ENCODE assay signal across 15 cellular contexts in the genomic region with DNA sequence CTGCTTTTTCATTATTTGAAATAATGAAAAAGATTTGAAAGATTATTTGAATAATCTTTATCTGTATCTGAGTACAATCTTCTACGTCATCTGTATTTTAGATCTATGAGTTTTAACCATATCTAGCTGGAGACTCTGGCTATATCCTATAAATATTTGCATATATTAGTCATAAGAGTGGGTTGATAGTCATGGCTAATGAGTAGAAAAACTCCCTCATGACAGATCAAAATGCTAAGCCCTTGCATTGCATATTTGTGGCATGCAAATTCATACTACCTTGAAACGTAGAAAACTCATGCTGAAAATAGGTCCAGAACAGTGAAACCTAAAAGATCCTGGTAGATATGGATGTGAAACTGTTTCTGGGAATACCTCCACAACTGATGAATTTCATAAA.
"Had no signal": no experiment of that assay in that cellular context is flagged by ENCODE, and none has a peak within 500 bp of the region (broad histone marks: within the 10 kb centered on the region; RNA-seq: fewer than 3 reads in every experiment).

No MANE protein-coding gene starts in this region.

- H3K4me1 Mint-ChIP-seq: activated naive CD8-positive, alpha-beta T cell treated with anti-CD3 and anti-CD28 coated beads for 36 hours; naive thymus-derived CD4-positive, alpha-beta T cell; stimulated activated naive B cell treated with anti-CD40 and anti-IgM and Interleukin-4, amounts not matched to agents 10 μg/mL and 1 μg/mL and 100 μg/mL, for 72 hours had no signal

- H3K4me1 ChIP-seq: parathyroid adenoma, tibial artery, vagina had no signal

- H3K27ac Mint-ChIP-seq: activated naive CD8-positive, alpha-beta T cell treated with anti-CD3 and anti-CD28 coated beads for 36 hours; activated T-helper 1 cell treated with anti-CD3 and anti-CD28 coated beads, Interleukin-12 subunit alpha, Interleukin-12 subunit beta, Interleukin-2, Interleukin-4 antibody, amounts not matched to agents 30 ng/mL and 10 ng/mL and 1 ng/mL, durations not matched to agents 14 hours and 24 hours and 36 hours; naive thymus-derived CD4-positive, alpha-beta T cell; stimulated activated naive B cell treated with anti-CD40 and anti-IgM and Interleukin-4, amounts not matched to agents 10 μg/mL and 1 μg/mL and 100 μg/mL, for 72 hours; T-helper 2 cell treated with Interferon-gamma antibody and Interleukin-4, amounts not matched to agents 5 μg/mL and 100 μg/mL, for 36 hours had no signal

- ATAC-seq: activated CD4-positive, CD25-positive, alpha-beta regulatory T cell treated with anti-CD3 and anti-CD28 coated beads, Interleukin-2, amount 50 U/mL, for 24 hours; left lobe of liver; mucosa of descending colon; naive thymus-derived CD4-positive, alpha-beta T cell had no signal

- H3K4me3 Mint-ChIP-seq: activated naive CD8-positive, alpha-beta T cell treated with anti-CD3 and anti-CD28 coated beads for 36 hours; activated T-helper 1 cell treated with anti-CD3 and anti-CD28 coated beads, Interleukin-12 subunit alpha, Interleukin-12 subunit beta, Interleukin-2, Interleukin-4 antibody, amounts not matched to agents 30 ng/mL and 10 ng/mL and 1 ng/mL, durations not matched to agents 14 hours and 24 hours and 36 hours; naive thymus-derived CD4-positive, alpha-beta T cell; stimulated activated naive B cell treated with anti-CD40 and anti-IgM and Interleukin-4, amounts not matched to agents 10 μg/mL and 1 μg/mL and 100 μg/mL, for 72 hours; T-helper 2 cell treated with Interferon-gamma antibody and Interleukin-4, amounts not matched to agents 5 μg/mL and 100 μg/mL, for 36 hours had no signal

- H3K27me3 ChIP-seq: hepatocyte, tibial artery, vagina had no signal

- H3K9me3 ChIP-seq: mucosa of descending colon, tibial artery, vagina had no signal

- H3K4me3 ChIP-seq: hepatocyte, mucosa of descending colon, tibial artery, vagina had no signal

- H3K9me3 Mint-ChIP-seq: stimulated activated naive B cell treated with anti-CD40 and anti-IgM and Interleukin-4, amounts not matched to agents 10 μg/mL and 1 μg/mL and 100 μg/mL, for 72 hours had no signal

- H3K27ac ChIP-seq: hepatocyte, parathyroid adenoma, tibial artery, vagina had no signal

- H3K36me3 ChIP-seq: tibial artery, vagina had no signal

- DNase-seq: activated CD4-positive, alpha-beta T cell treated with anti-CD3 and anti-CD28 coated beads, Interleukin-2, amount 50 U/mL, for 1 hour; activated naive CD8-positive, alpha-beta T cell treated with anti-CD3 and anti-CD28 coated beads for 36 hours; aorta; mucosa of descending colon; naive thymus-derived CD4-positive, alpha-beta T cell; stimulated activated CD4-positive, alpha-beta T cell treated with anti-CD3 and anti-CD28 coated beads, Interleukin-4, amount 100 ng/mL, for 1 hour; stimulated activated naive B cell treated with anti-CD40 and anti-IgM and Interleukin-4, amounts not matched to agents 10 μg/mL and 1 μg/mL and 100 μg/mL, for 72 hours; tibial artery had no signal

- H3K27me3 Mint-ChIP-seq: activated naive CD8-positive, alpha-beta T cell treated with anti-CD3 and anti-CD28 coated beads for 36 hours; naive thymus-derived CD4-positive, alpha-beta T cell; stimulated activated naive B cell treated with anti-CD40 and anti-IgM and Interleukin-4, amounts not matched to agents 10 μg/mL and 1 μg/mL and 100 μg/mL, for 72 hours had no signal

- H3K36me3 Mint-ChIP-seq: activated naive CD8-positive, alpha-beta T cell treated with anti-CD3 and anti-CD28 coated beads for 36 hours; naive thymus-derived CD4-positive, alpha-beta T cell; stimulated activated naive B cell treated with anti-CD40 and anti-IgM and Interleukin-4, amounts not matched to agents 10 μg/mL and 1 μg/mL and 100 μg/mL, for 72 hours had no signal

- H3K9ac ChIP-seq: parathyroid adenoma had no signal
